In genomic region chr10:100346765-100347567, GRCh38 we compare ENCODE assay signal across 1 cellular context.
A peak's percentile ranks its signal among the peaks of the same experiment; 100 is the strongest.
TF ChIP-seq lines count a peak whose summit lies in the region.

Gene SCD, plus strand, starts transcription at chr10:100347233. Its CDS starts 272 bp downstream, at chr10:100347505.

TF ChIP-seq in HepG2, 621 proteins besides CTCF, POLR2A, EP300 and RAD21 (continued from another document and continues in another):
- TF ChIP-seq ZBTB40 (IDR thresholded peaks at IDR 0.05) (no peak), ZBTB40 (CRISPR knock-in tag; IDR thresholded peaks at IDR 0.05) (no peak), ZBTB7A (CRISPR knock-in tag; IDR thresholded peaks at IDR 0.05) (no peak; the same call in 1 of the 2 replicates), ZNF660 (CRISPR knock-in tag; IDR thresholded peaks at IDR 0.05; ENCODE audit: borderline replicate concordance, low read depth) (no peak), ZNF883 (CRISPR knock-in tag; IDR thresholded peaks at IDR 0.05; ENCODE audit: not compliant biosample characterization) (no peak), ZNF512B (CRISPR knock-in tag; IDR thresholded peaks at IDR 0.05; ENCODE audit: borderline replicate concordance) (no peak), MAFK (conservative IDR thresholded peaks at IDR 0.05 in 1 of 2, IDR thresholded peaks at IDR 0.05 in 1 of 2; ENCODE audit: low read length in 2 of 2) (no peak), STAG1 (CRISPR knock-in tag; IDR thresholded peaks at IDR 0.05) (no peak), ZNF576 (CRISPR knock-in tag; IDR thresholded peaks at IDR 0.05) (0 out of 2 replicates have a peak, but pooled peaks have one; percentile 31), DZIP1 (CRISPR knock-in tag; IDR thresholded peaks at IDR 0.05) (peak; percentile 46; the same call in 1 of the 2 replicates), ZNF547 (CRISPR knock-in tag; IDR thresholded peaks at IDR 0.05) (no peak), ZNF607 (CRISPR knock-in tag; IDR thresholded peaks at IDR 0.05; ENCODE audit: borderline replicate concordance) (no peak; the same call in 1 of the 2 replicates), ZC3H13 (CRISPR knock-in tag; IDR thresholded peaks at IDR 0.05) (peak; percentile 59; the same call in 1 of the 2 replicates), MAZ (IDR thresholded peaks at IDR 0.05; ENCODE audit: borderline replicate concordance, low read depth, low read length) (peak; percentile 93), MAZ (CRISPR knock-in tag; IDR thresholded peaks at IDR 0.05; ENCODE audit: low read depth) (peak; percentile 84; the same call in 1 of the 2 replicates), GATAD2A (CRISPR knock-in tag; IDR thresholded peaks at IDR 0.05) (peak; percentile 80), FOSL2 (CRISPR knock-in tag; IDR thresholded peaks at IDR 0.05) (no peak), USF2 (IDR thresholded peaks at IDR 0.05; ENCODE audit: low read depth, low read length) (no peak), USF2 (CRISPR knock-in tag; IDR thresholded peaks at IDR 0.05; ENCODE audit: borderline replicate concordance) (no peak), CEBPG (CRISPR knock-in tag; IDR thresholded peaks at IDR 0.05) (no peak), KLF16 (CRISPR knock-in tag; IDR thresholded peaks at IDR 0.05) (peak in 1 of 2 experiments; percentile 46; a peak in 2 of 4 replicates), FOXK2 (IDR thresholded peaks at IDR 0.05) (peak; percentile 30; the same call in 1 of the 2 replicates), ZSCAN31 (CRISPR knock-in tag; IDR thresholded peaks at IDR 0.05; ENCODE audit: low read depth) (no peak; the same call in 1 of the 2 replicates), ZBTB43 (CRISPR knock-in tag; conservative IDR thresholded peaks at IDR 0.05) (0 out of 2 replicates have a peak, but pooled peaks have one; percentile 22), ZNF337 (CRISPR knock-in tag; IDR thresholded peaks at IDR 0.05; ENCODE audit: borderline replicate concordance, low read depth) (no peak), MTA3 (CRISPR knock-in tag; IDR thresholded peaks at IDR 0.05) (no peak), ZSCAN21 (CRISPR knock-in tag; IDR thresholded peaks at IDR 0.05; ENCODE audit: borderline replicate concordance) (no peak), GPBP1L1 (CRISPR knock-in tag; IDR thresholded peaks at IDR 0.05) (no peak), ZNF362 (CRISPR knock-in tag; IDR thresholded peaks at IDR 0.05; ENCODE audit: borderline replicate concordance) (no peak), ZNF496 (CRISPR knock-in tag; IDR thresholded peaks at IDR 0.05; ENCODE audit: insufficient replicate concordance) (no peak), ZNF788 (CRISPR knock-in tag; IDR thresholded peaks at IDR 0.05; ENCODE audit: borderline replicate concordance) (no peak), ZNF414 (CRISPR knock-in tag; IDR thresholded peaks at IDR 0.05) (peak; percentile 23; the same call in 1 of the 2 replicates)
